In genomic region chr2:25036221-25036559, GRCh38 we compare ENCODE assay signal across 18 cellular contexts.
"Had no signal": no experiment of that assay in that cellular context is flagged by ENCODE, and none has a peak within 500 bp of the region (broad histone marks: within the 10 kb centered on the region; RNA-seq: fewer than 3 reads in every experiment).

No MANE protein-coding gene starts in this region.

- FAIRE-seq: endometrium, keratinocyte had no signal

- DNase-seq: activated CD4-positive, alpha-beta T cell treated with anti-CD3 and anti-CD28 coated beads, Interleukin-2, amount 50 U/mL, for 48 hours; activated CD8-positive, alpha-beta memory T cell treated with anti-CD3 and anti-CD28 coated beads, Interleukin-2, amount 10 ng/mL, durations not matched to agents 7 days and 5 days; activated naive CD4-positive, alpha-beta T cell treated with anti-CD3 and anti-CD28 coated beads, Interleukin-2, amount 10 ng/mL, durations not matched to agents 7 days and 5 days; activated T-cell treated with anti-CD3 and anti-CD28 coated beads, Interleukin-2, amount 50 U/mL, for 1 hour; left ventricle myocardium inferior; naive thymus-derived CD8-positive, alpha-beta T cell; stimulated activated CD4-positive, alpha-beta T cell treated with anti-CD3 and anti-CD28 coated beads, Interleukin-15, amount 100 ng/mL, for 24 hours; stimulated activated CD4-positive, alpha-beta T cell treated with anti-CD3 and anti-CD28 coated beads, Interleukin-4, amount 100 ng/mL, for 1 hour; stimulated activated naive B cell treated with anti-CD40 and anti-IgM and Interleukin-4, amounts not matched to agents 10 μg/mL and 1 μg/mL and 100 μg/mL, for 72 hours; T1000; thyroid gland had no signal

- H3K9me3 ChIP-seq: ascending aorta, left ventricle myocardium inferior, neutrophil, thyroid gland had no signal

- H3K27ac ChIP-seq: ascending aorta, left ventricle myocardium inferior, neutrophil, parathyroid adenoma, skin epidermis, thyroid gland, VCaP had no signal

- H3K4me3 ChIP-seq: ascending aorta, left ventricle myocardium inferior, skin epidermis, thyroid gland had no signal

- H3K9ac ChIP-seq: parathyroid adenoma had no signal

- H3K36me3 ChIP-seq: ascending aorta, left ventricle myocardium inferior, neutrophil, thyroid gland had no signal

- H3K27me3 ChIP-seq: ascending aorta, thyroid gland had no signal

- H3K4me1 ChIP-seq: ascending aorta, parathyroid adenoma had no signal
